Comparison of ENCODE assay signal across 10 cellular contexts in the genomic region with DNA sequence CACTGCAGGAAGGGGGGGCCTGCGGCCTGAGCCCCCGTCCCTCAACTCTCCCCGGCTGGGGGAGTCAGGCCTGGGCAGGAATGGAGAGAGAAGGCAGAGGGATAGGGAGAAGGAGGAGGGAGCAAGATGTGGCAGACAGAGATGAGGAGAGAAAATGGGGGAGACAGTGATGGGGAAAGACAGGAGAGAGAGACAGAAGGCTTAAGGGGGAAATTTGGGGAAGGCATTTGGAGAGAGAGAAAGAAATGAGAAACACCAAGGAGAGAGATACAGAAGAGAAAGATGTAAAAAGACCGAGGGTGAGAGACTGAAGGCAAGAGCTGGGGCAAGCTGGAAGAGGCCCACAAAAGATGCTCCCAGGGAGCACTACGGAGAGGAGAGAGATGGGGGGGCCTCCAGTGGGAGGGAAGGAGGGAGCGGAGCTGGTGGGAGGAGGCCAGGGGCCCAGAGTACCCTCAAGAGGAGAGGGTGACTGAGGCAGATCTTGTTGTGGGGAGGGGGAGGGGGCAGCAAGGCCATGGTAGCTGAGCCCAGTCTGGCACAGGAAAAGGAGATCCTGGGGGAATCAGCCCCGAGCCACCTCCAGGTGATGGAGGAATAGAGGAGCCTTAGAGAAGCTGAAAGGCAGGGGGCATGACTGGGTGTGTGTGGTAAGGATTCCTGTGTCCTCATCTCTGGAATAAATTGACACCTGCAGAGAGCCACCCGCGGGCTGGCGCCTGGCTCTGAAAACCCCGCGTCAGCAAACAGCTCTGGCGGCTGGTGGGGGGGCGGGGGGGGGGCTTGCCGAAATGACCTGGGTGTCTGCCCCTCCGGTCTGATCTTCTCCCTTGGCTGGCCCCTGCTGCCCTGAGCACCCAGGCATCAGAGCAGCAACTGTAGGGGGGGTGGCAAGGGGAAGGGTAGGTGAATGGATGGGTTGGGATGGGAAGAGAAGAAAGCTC. TPM values are rescaled to one million over a fixed set of nuclear protein-coding genes. Genes with fewer than 3 reads are reported as not detected.
DNase-seq lines count a peak whose midpoint lies in the region; ATAC-seq and TF ChIP-seq lines count a peak whose summit lies in the region.
"Had no signal": no experiment of that assay in that cellular context is flagged by ENCODE, and none has a peak within 500 bp of the region (broad histone marks: within the 10 kb centered on the region; RNA-seq: fewer than 3 reads in every experiment).

No MANE protein-coding gene starts in this region.

- peaks cover 11% of the 10 kb centered on the region for H3K36me3 Mint-ChIP-seq in activated T-cell treated with anti-CD3 and anti-CD28 coated beads, Interleukin-2, amount 50 U/mL, for 24 hours (ENCODE audit: low read depth)
- H3K36me3 Mint-ChIP-seq in activated naive CD8-positive, alpha-beta T cell, result peaks cover 2% of the 10 kb centered on the region
- H3K36me3 Mint-ChIP-seq in immature natural killer cell, result no peaks in the 10 kb centered on the region

- peak overlapping the region; percentile 82 for H3K27ac ChIP-seq in temporal lobe (ENCODE audit: low read depth, low read length)

- H3K4me1 Mint-ChIP-seq in activated T-cell treated with anti-CD3 and anti-CD28 coated beads, Interleukin-2, amount 50 U/mL, for 24 hours (ENCODE audit: low read depth), result peaks cover 17% of the 10 kb centered on the region
- H3K4me1 Mint-ChIP-seq in activated naive CD8-positive, alpha-beta T cell (ENCODE audit: low read depth), result peaks cover 20% of the 10 kb centered on the region
- peaks cover 12 to 21% of the 10 kb centered on the region in 2 donors for H3K4me1 Mint-ChIP-seq in immature natural killer cell

- in situ Hi-C loops in GM13976 (cut with MboI; ENCODE audit: low sequenced_read_pairs, unreplicated experiment), result no loop called here

- no peak for ATAC-seq in HG03469 (IDR thresholded peaks at IDR 0.05; ENCODE audit: unreplicated experiment)

- H3K4me3 Mint-ChIP-seq in activated T-cell treated with anti-CD3 and anti-CD28 coated beads, Interleukin-2, amount 50 U/mL, for 24 hours, result peak overlapping the region; percentile 59
- H3K4me3 Mint-ChIP-seq in activated naive CD8-positive, alpha-beta T cell, result peak overlapping the region; percentile 84
- peak overlapping the region; percentile 63 to 78 (median 73) for H3K4me3 Mint-ChIP-seq in immature natural killer cell

- no peak for TF ChIP-seq CTCF in GM13976 (IDR thresholded peaks at IDR 0.05; ENCODE audit: borderline replicate concordance, control extremely low read depth, extremely low read depth, insufficient read depth, missing control alignments)

- H3K27ac Mint-ChIP-seq in activated T-cell treated with anti-CD3 and anti-CD28 coated beads, Interleukin-2, amount 50 U/mL, for 24 hours, result peak overlapping the region; percentile 31
- peak overlapping the region; percentile 47 for H3K27ac Mint-ChIP-seq in activated naive CD8-positive, alpha-beta T cell
- peak overlapping the region in 4 of 6 donors; percentile 75 to 88 (median 80) for H3K27ac Mint-ChIP-seq in immature natural killer cell

- no peak for DNase-seq in activated T-cell treated with anti-CD3 and anti-CD28 coated beads, Interleukin-2, amount 50 U/mL, for 24 hours
- DNase-seq in activated T-cell treated with anti-CD3 and anti-CD28 coated beads, Interleukin-2, amount 50 U/mL, for 48 hours, result no peak
- no peak for DNase-seq in immature natural killer cell
- no peak for DNase-seq in HPDE6-E6E7 (ENCODE audit: extremely low spot score)
- no peak for DNase-seq in GM13976 (ENCODE audit: low spot score)
- DNase-seq: activated CD4-positive, alpha-beta T cell treated with anti-CD3 and anti-CD28 coated beads, Interleukin-2, amount 50 U/mL, for 48 hours had no signal

- peaks cover 8% of the 10 kb centered on the region for H3K27me3 Mint-ChIP-seq in activated T-cell treated with anti-CD3 and anti-CD28 coated beads, Interleukin-2, amount 50 U/mL, for 24 hours
- H3K27me3 Mint-ChIP-seq in activated naive CD8-positive, alpha-beta T cell, result no peaks in the 10 kb centered on the region
- peaks cover 6 to 13% (median 7%) of the 10 kb centered on the region in 3 donors for H3K27me3 Mint-ChIP-seq in immature natural killer cell (ENCODE audit: low read depth in 3 of 3)

- no peaks in the 10 kb centered on the region for H3K9me3 Mint-ChIP-seq in activated T-cell treated with anti-CD3 and anti-CD28 coated beads, Interleukin-2, amount 50 U/mL, for 24 hours
- H3K9me3 Mint-ChIP-seq in activated naive CD8-positive, alpha-beta T cell (ENCODE audit: low read depth), result no peaks in the 10 kb centered on the region
- H3K9me3 Mint-ChIP-seq in immature natural killer cell, result peaks cover 0 to 2% (median 0%) of the 10 kb centered on the region in 6 donors

RNA-seq across cellular contexts. Expression of gene NLGN2, which starts 1.5 kb away (rescaled TPM):
- polyA plus RNA-seq in immature natural killer cell, result not detected
- total RNA-seq in temporal lobe, result 27.0 TPM

RNA-seq across cellular contexts. Expression of gene TMEM256, which starts 2.3 kb away (rescaled TPM):
- 100 to 1,000 TPM in 1 of 3 donors, 10 to 100 TPM in 2; 30.7 to 116 (median 60.7) TPM for polyA plus RNA-seq in immature natural killer cell
- 29.7 TPM for total RNA-seq in temporal lobe

RNA-seq across cellular contexts. Expression of gene PLSCR3, which starts 11.8 kb away (rescaled TPM):
- 10 to 100 TPM; 38.1 to 82.5 (median 54.2) TPM for polyA plus RNA-seq in immature natural killer cell
- 9.3 TPM for total RNA-seq in temporal lobe

RNA-seq across cellular contexts. Expression of gene SPEM1, which starts 14.0 kb away (rescaled TPM):
- not detected for polyA plus RNA-seq in immature natural killer cell
- not detected for total RNA-seq in temporal lobe
- total RNA-seq: lung microvascular endothelial cell had no signal

RNA-seq across cellular contexts. Expression of gene SPEM2, which starts 19.3 kb away (rescaled TPM):
- not detected for polyA plus RNA-seq in immature natural killer cell
- total RNA-seq in temporal lobe, result not detected
- total RNA-seq: lung microvascular endothelial cell had no signal
